ENCODE assay signal across 8 cellular contexts in the genomic region with DNA sequence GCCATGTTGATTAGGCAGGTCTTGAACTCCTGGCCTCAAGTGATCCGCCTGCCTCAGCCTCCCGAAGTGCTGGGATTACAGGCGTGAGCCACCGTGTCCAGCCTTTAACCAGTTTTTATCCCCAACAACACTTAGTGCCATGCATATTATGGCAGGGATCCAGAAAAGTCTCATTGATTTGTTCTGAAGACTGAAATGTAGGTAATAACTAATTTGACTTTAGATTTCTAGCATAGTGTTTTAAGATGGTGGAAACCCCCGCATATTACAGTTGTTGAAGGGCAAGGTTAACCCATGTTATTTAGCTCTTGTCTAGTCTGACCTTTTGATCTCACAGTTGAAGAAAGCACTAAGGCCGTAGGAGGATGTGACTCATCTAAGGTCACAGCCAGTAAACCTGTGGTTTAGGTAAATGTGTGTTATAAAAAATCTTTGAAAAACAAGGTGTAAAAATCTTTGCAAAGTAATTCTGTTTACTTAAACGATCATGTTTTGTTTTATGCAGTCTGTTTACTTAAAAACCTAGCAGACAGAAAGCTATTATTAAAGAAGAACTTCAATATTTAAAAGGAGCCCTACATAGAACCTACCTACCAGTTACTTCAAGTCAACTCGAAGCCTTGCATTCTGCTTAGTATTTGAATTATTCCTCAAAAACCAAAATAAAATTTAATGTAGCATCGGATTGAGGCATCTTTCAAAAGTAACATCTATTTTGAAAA. TPM values are rescaled to one million over a fixed set of nuclear protein-coding genes. Genes with fewer than 3 reads are reported as not detected.
DNase-seq lines count a peak whose midpoint lies in the region; ATAC-seq and TF ChIP-seq lines count a peak whose summit lies in the region.

No MANE protein-coding gene starts in this region.

- H3K4me2 ChIP-seq in GM23338: no peak overlapping the region
- H3K4me2 ChIP-seq in hepatocyte: no peak overlapping the region

- DNase-seq in T-helper 17 cell (peak in 2 of 3 donors; percentile 23 to 28), left lung (no peak), GM23338 (ENCODE audit: low spot score) (no peak), hepatocyte (ENCODE audit: low spot score) (no peak), H4 (ENCODE audit: low spot score) (no peak), KBM-7 (no peak)

- in situ Hi-C loops in KBM-7 (cut with MboI; ENCODE audit: low pct_unique_long_range_greater_than_20kb, low sequenced_read_pairs): no loop called here

- no peaks in the 10 kb centered on the region; the same call in 2 of the 3 replicates for H3K9me3 Mint-ChIP-seq in GM23338

- H3K9me3 ChIP-seq in T-helper 17 cell (ENCODE audit: control insufficient read depth, low read length, poor library complexity, severe bottlenecking): no peaks in the 10 kb centered on the region
- H3K9me3 ChIP-seq in left lung: no peaks in the 10 kb centered on the region
- H3K9me3 ChIP-seq in hepatocyte (ENCODE audit: low read depth): no peaks in the 10 kb centered on the region

- peak overlapping the region; percentile 78 for H3K4me3 Mint-ChIP-seq in T-helper 17 cell
- H3K4me3 Mint-ChIP-seq in GM23338: no peak overlapping the region

- H3K4me1 Mint-ChIP-seq in T-helper 17 cell (peaks cover 47% of the 10 kb centered on the region), GM23338 (peaks cover 13% of the 10 kb centered on the region)

- H3K79me2 ChIP-seq in GM23338 (replicated peaks; ENCODE audit: insufficient read depth) (no peaks in the 10 kb centered on the region), hepatocyte (no peaks in the 10 kb centered on the region)

- no peak overlapping the region for H3K27ac ChIP-seq in left lung
- H3K27ac ChIP-seq in GM23338 (ENCODE audit: low read depth): no peak overlapping the region
- no peak overlapping the region for H3K27ac ChIP-seq in hepatocyte

- no peaks in the 10 kb centered on the region for H3K4me1 ChIP-seq in left lung
- no peaks in the 10 kb centered on the region for H3K4me1 ChIP-seq in GM23338 (ENCODE audit: insufficient read depth)
- no peaks in the 10 kb centered on the region for H3K4me1 ChIP-seq in hepatocyte (ENCODE audit: insufficient read depth)

- no peaks in the 10 kb centered on the region for H4K20me1 ChIP-seq in GM23338 (replicated peaks; ENCODE audit: insufficient read depth)
- no peaks in the 10 kb centered on the region for H4K20me1 ChIP-seq in hepatocyte (ENCODE audit: insufficient read depth, poor library complexity, severe bottlenecking)

- peak; percentile 58 for ATAC-seq in GM18519 (IDR thresholded peaks at IDR 0.05; ENCODE audit: low FRiP score, unreplicated experiment)
- peak; percentile 64 for ATAC-seq in HG02973 (IDR thresholded peaks at IDR 0.05; ENCODE audit: unreplicated experiment)
- peak; percentile 71 for ATAC-seq in T-helper 17 cell
- peak; percentile 21 for ATAC-seq in left lung
- ATAC-seq in GM23338: no peak

- WGBS in hepatocyte (ENCODE audit: low lambda C conversion rate, missing lambda C conversion rate): 76% methylated on average over 9 of the region's 9 CpGs

- no peaks in the 10 kb centered on the region for H3K36me3 Mint-ChIP-seq in T-helper 17 cell (ENCODE audit: low read depth)
- H3K36me3 Mint-ChIP-seq in GM23338 (ENCODE audit: low read depth): peaks cover 9% of the 10 kb centered on the region; the same call in 2 of the 3 replicates

- H3K4me3 ChIP-seq in left lung (no peak overlapping the region), GM23338 (no peak overlapping the region), hepatocyte (no peak overlapping the region)

- H3F3A ChIP-seq in GM23338 (replicated peaks; ENCODE audit: low read depth): no peaks in the 10 kb centered on the region

- H3K27me3 Mint-ChIP-seq in T-helper 17 cell: no peaks in the 10 kb centered on the region
- no peaks in the 10 kb centered on the region for H3K27me3 Mint-ChIP-seq in GM23338 (ENCODE audit: insufficient read depth, low read depth, poor library complexity)

- H3K9me2 ChIP-seq in GM23338 (ENCODE audit: insufficient read depth) (peaks cover 3% of the 10 kb centered on the region; the same call in 1 of the 2 replicates), hepatocyte (replicated peaks; ENCODE audit: insufficient read depth) (no peaks in the 10 kb centered on the region)

- intact Hi-C loops in left lung (cut with DNase I): no loop called here

- H3K27me3 ChIP-seq in left lung (no peaks in the 10 kb centered on the region), GM23338 (ENCODE audit: insufficient read depth) (no peaks in the 10 kb centered on the region), hepatocyte (no peaks in the 10 kb centered on the region)

- H3K36me3 ChIP-seq in left lung (no peaks in the 10 kb centered on the region), GM23338 (ENCODE audit: insufficient read depth) (no peaks in the 10 kb centered on the region), hepatocyte (replicated peaks; ENCODE audit: insufficient read depth, low read depth) (no peaks in the 10 kb centered on the region)

- H2AFZ ChIP-seq in GM23338: no peak overlapping the region
- H2AFZ ChIP-seq in hepatocyte: no peak overlapping the region

- TF ChIP-seq CTCF in left lung (IDR thresholded peaks at IDR 0.05) (no peak), GM23338 (conservative IDR thresholded peaks at IDR 0.05; ENCODE audit: low read depth in 2 of 2) (no peak), hepatocyte (IDR thresholded peaks at IDR 0.05; ENCODE audit: poor library complexity) (no peak)

- H3K27ac Mint-ChIP-seq in T-helper 17 cell (peak overlapping the region; percentile 99), GM23338 (no peak overlapping the region)

TF ChIP-seq in GM23338, 12 proteins besides CTCF, POLR2A, EP300 and RAD21 (continues in another document):
- no peak for TF ChIP-seq NANOG (IDR thresholded peaks at IDR 0.05; ENCODE audit: borderline replicate concordance)
- TF ChIP-seq CREB1 (CRISPR knock-in tag; IDR thresholded peaks at IDR 0.05; ENCODE audit: low read depth): no peak
- no peak for TF ChIP-seq STAT1 (IDR thresholded peaks at IDR 0.05; ENCODE audit: unreplicated experiment)
- TF ChIP-seq, protein P1, sequence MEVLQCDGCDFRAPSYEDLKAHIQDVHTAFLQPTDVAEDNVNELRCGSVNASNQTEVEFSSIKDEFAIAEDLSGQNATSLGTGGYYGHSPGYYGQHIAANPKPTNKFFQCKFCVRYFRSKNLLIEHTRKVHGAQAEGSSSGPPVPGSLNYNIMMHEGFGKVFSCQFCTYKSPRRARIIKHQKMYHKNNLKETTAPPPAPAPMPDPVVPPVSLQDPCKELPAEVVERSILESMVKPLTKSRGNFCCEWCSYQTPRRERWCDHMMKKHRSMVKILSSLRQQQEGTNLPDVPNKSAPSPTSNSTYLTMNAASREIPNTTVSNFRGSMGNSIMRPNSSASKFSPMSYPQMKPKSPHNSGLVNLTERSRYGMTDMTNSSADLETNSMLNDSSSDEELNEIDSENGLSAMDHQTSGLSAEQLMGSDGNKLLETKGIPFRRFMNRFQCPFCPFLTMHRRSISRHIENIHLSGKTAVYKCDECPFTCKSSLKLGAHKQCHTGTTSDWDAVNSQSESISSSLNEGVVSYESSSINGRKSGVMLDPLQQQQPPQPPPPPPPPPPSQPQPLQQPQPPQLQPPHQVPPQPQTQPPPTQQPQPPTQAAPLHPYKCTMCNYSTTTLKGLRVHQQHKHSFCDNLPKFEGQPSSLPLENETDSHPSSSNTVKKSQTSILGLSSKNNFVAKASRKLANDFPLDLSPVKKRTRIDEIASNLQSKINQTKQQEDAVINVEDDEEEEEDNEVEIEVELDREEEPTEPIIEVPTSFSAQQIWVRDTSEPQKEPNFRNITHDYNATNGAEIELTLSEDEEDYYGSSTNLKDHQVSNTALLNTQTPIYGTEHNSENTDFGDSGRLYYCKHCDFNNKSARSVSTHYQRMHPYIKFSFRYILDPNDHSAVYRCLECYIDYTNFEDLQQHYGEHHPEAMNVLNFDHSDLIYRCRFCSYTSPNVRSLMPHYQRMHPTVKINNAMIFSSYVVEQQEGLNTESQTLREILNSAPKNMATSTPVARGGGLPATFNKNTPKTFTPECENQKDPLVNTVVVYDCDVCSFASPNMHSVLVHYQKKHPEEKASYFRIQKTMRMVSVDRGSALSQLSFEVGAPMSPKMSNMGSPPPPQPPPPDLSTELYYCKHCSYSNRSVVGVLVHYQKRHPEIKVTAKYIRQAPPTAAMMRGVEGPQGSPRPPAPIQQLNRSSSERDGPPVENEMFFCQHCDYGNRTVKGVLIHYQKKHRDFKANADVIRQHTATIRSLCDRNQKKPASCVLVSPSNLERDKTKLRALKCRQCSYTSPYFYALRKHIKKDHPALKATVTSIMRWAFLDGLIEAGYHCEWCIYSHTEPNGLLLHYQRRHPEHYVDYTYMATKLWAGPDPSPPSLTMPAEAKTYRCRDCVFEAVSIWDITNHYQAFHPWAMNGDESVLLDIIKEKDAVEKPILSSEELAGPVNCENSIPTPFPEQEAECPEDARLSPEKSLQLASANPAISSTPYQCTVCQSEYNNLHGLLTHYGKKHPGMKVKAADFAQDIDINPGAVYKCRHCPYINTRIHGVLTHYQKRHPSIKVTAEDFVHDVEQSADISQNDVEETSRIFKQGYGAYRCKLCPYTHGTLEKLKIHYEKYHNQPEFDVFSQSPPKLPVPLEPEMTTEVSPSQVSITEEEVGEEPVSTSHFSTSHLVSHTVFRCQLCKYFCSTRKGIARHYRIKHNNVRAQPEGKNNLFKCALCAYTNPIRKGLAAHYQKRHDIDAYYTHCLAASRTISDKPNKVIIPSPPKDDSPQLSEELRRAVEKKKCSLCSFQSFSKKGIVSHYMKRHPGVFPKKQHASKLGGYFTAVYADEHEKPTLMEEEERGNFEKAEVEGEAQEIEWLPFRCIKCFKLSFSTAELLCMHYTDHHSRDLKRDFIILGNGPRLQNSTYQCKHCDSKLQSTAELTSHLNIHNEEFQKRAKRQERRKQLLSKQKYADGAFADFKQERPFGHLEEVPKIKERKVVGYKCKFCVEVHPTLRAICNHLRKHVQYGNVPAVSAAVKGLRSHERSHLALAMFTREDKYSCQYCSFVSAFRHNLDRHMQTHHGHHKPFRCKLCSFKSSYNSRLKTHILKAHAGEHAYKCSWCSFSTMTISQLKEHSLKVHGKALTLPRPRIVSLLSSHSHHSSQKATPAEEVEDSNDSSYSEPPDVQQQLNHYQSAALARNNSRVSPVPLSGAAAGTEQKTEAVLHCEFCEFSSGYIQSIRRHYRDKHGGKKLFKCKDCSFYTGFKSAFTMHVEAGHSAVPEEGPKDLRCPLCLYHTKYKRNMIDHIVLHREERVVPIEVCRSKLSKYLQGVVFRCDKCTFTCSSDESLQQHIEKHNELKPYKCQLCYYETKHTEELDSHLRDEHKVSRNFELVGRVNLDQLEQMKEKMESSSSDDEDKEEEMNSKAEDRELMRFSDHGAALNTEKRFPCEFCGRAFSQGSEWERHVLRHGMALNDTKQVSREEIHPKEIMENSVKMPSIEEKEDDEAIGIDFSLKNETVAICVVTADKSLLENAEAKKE (CRISPR knock-in tag; IDR thresholded peaks at IDR 0.05): no peak
- no peak for TF ChIP-seq EZH2 (IDR thresholded peaks at IDR 0.05; ENCODE audit: low read depth, unreplicated experiment)
- TF ChIP-seq POLR2AphosphoS5 (IDR thresholded peaks at IDR 0.05; ENCODE audit: low read depth): no peak

RNA-seq across cellular contexts. Expression of gene BICDL1, which starts 24.8 kb away (rescaled TPM):
- total RNA-seq in T-helper 17 cell (100 to 1,000 TPM; 135 to 146 TPM), left lung (10 to 100 TPM; 10.7 to 12.0 TPM), hepatocyte (7.7 and 10.6 TPM in 2 replicates)
- total RNA-seq in GM23338 (2014; rRNA removed; shearing (Covaris generic)): 25.7 and 30.3 TPM in 2 replicates
- polyA plus RNA-seq in GM23338 (2016; fragmentation: Nextera tagmentation; extraction: Ambion mirVana) (14.0 and 15.9 TPM in 2 replicates), hepatocyte (21.9 and 26.6 TPM in 2 replicates)
- total RNA-seq in H4 (2014; rRNA removed; shearing (Covaris generic)): 1.4 and 6.8 TPM in 2 replicates

Comparison
In these comparisons a context has a peak if more than half of its experiments do, and no peak if none do; other contexts are left out.
1. DNase-seq: peak in T-helper 17 cell (2 of 3); none in left lung (0 of 2), GM23338 (single experiment), hepatocyte (single experiment), H4 (single experiment) and KBM-7 (single experiment).